16 cellular contexts compared by ENCODE assay signal in the genomic region with DNA sequence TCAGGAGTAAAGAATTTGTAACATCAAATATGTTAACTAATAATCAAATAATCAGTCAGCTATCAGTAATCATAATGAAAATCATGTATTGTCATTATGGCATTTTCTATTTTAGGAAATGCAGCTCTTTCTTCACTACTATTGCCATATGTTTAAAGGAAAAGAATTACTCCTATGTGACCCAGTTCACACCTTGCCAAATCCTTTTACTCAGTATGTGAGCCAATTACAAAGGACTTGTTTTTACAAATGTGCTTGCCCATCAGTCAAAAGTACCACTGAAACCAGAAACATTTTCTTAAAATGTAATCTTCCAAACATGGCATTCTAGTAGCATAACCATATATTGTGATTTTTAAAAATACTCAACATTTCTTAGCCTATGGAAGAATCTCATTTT.
A peak's percentile ranks its signal among the peaks of the same experiment; 100 is the strongest.
DNase-seq lines count a peak whose midpoint lies in the region; ATAC-seq and TF ChIP-seq lines count a peak whose summit lies in the region.
"Had no signal": no experiment of that assay in that cellular context is flagged by ENCODE, and none has a peak within 500 bp of the region (broad histone marks: within the 10 kb centered on the region; RNA-seq: fewer than 3 reads in every experiment).

No MANE protein-coding gene starts in this region.

- peaks cover 3 to 5% of the 10 kb centered on the region in 2 donors for H3K9me3 Mint-ChIP-seq in activated T-cell treated with anti-CD3 and anti-CD28 coated beads, Interleukin-2, amount 50 U/mL, for 72 hours
- no peaks in the 10 kb centered on the region for H3K9me3 Mint-ChIP-seq in activated T-helper 17 cell treated with anti-CD3 and anti-CD28 coated beads, Interleukin-2, amount 50 U/mL, for 72 hours
- peaks cover 5% of the 10 kb centered on the region for H3K9me3 Mint-ChIP-seq in activated naive CD8-positive, alpha-beta T cell treated with anti-CD3 and anti-CD28 coated beads, Interleukin-2, amount 50 U/mL, for 24 hours
- H3K9me3 Mint-ChIP-seq: HFFc6 had no signal

- H3K27me3 Mint-ChIP-seq in activated T-cell treated with anti-CD3 and anti-CD28 coated beads, Interleukin-2, amount 50 U/mL, for 72 hours (ENCODE audit: low read depth): no peaks in the 10 kb centered on the region
- no peaks in the 10 kb centered on the region for H3K27me3 Mint-ChIP-seq in activated T-helper 17 cell treated with anti-CD3 and anti-CD28 coated beads, Interleukin-2, amount 50 U/mL, for 72 hours
- H3K27me3 Mint-ChIP-seq in activated naive CD8-positive, alpha-beta T cell treated with anti-CD3 and anti-CD28 coated beads, Interleukin-2, amount 50 U/mL, for 24 hours: no peaks in the 10 kb centered on the region

- TF ChIP-seq CTCF in dorsolateral prefrontal cortex (IDR thresholded peaks at IDR 0.05 in 54 of 56, conservative IDR thresholded peaks at IDR 0.05 in 2 of 56; ENCODE audit: low read depth in 1 of 56, partially characterized antibody in 56 of 56): no peak

- peak overlapping the region in 46 of 59 donors; percentile 1 to 99 (median 70) for H3K27ac ChIP-seq in dorsolateral prefrontal cortex
- H3K27ac ChIP-seq: BLaER1 had no signal

- peak overlapping the region; percentile 0 for H3K27ac Mint-ChIP-seq in activated T-cell treated with anti-CD3 and anti-CD28 coated beads, Interleukin-2, amount 50 U/mL, for 72 hours
- H3K27ac Mint-ChIP-seq in activated T-helper 17 cell treated with anti-CD3 and anti-CD28 coated beads, Interleukin-2, amount 50 U/mL, for 72 hours: peak overlapping the region; percentile 29
- H3K27ac Mint-ChIP-seq in activated naive CD8-positive, alpha-beta T cell treated with anti-CD3 and anti-CD28 coated beads, Interleukin-2, amount 50 U/mL, for 24 hours: no peak overlapping the region
- H3K27ac Mint-ChIP-seq: HFFc6 had no signal

- intact Hi-C loops in dorsolateral prefrontal cortex (cut with DNase I): loop anchor here in 1 of 2 donors (5.0 kb wide), 2 partner anchors 62 to 103 kb away; partner anchors contain the start of genes HINT3 and NCOA7

- ATAC-seq in activated T-cell treated with anti-CD3 and anti-CD28 coated beads, Interleukin-2, amount 50 U/mL, for 72 hours (replicated peaks in 1 of 2): no peak
- ATAC-seq in activated T-helper 17 cell treated with anti-CD3 and anti-CD28 coated beads, Interleukin-2, amount 50 U/mL, for 72 hours (replicated peaks): no peak
- no peak for ATAC-seq in activated naive CD8-positive, alpha-beta T cell treated with anti-CD3 and anti-CD28 coated beads, Interleukin-2, amount 50 U/mL, for 24 hours
- ATAC-seq in HG03460 (IDR thresholded peaks at IDR 0.05; ENCODE audit: unreplicated experiment) (no peak), GM19455 (IDR thresholded peaks at IDR 0.05; ENCODE audit: unreplicated experiment) (no peak)
- ATAC-seq: GM12878 had no signal

- H3K4me3 ChIP-seq in dorsolateral prefrontal cortex: no peak overlapping the region
- H3K4me3 ChIP-seq: BLaER1, GM12878 had no signal

- no peaks in the 10 kb centered on the region for H3K27me3 ChIP-seq in dorsolateral prefrontal cortex
- H3K27me3 ChIP-seq: BLaER1 had no signal

- H3K4me1 Mint-ChIP-seq in activated T-cell treated with anti-CD3 and anti-CD28 coated beads, Interleukin-2, amount 50 U/mL, for 72 hours (ENCODE audit: low read depth): peaks cover 11% of the 10 kb centered on the region
- peaks cover 23% of the 10 kb centered on the region for H3K4me1 Mint-ChIP-seq in activated T-helper 17 cell treated with anti-CD3 and anti-CD28 coated beads, Interleukin-2, amount 50 U/mL, for 72 hours
- peaks cover 10% of the 10 kb centered on the region for H3K4me1 Mint-ChIP-seq in activated naive CD8-positive, alpha-beta T cell treated with anti-CD3 and anti-CD28 coated beads, Interleukin-2, amount 50 U/mL, for 24 hours

- peaks cover 8 to 11% of the 10 kb centered on the region in 2 donors for H3K36me3 Mint-ChIP-seq in activated T-cell treated with anti-CD3 and anti-CD28 coated beads, Interleukin-2, amount 50 U/mL, for 72 hours (ENCODE audit: insufficient read depth in 2 of 2)
- peaks cover 37% of the 10 kb centered on the region for H3K36me3 Mint-ChIP-seq in activated T-helper 17 cell treated with anti-CD3 and anti-CD28 coated beads, Interleukin-2, amount 50 U/mL, for 72 hours (ENCODE audit: low read depth)
- H3K36me3 Mint-ChIP-seq in activated naive CD8-positive, alpha-beta T cell treated with anti-CD3 and anti-CD28 coated beads, Interleukin-2, amount 50 U/mL, for 24 hours (ENCODE audit: low read depth): peaks cover 20% of the 10 kb centered on the region

- H3K4me3 Mint-ChIP-seq in activated T-cell treated with anti-CD3 and anti-CD28 coated beads, Interleukin-2, amount 50 U/mL, for 72 hours: no peak overlapping the region
- no peak overlapping the region for H3K4me3 Mint-ChIP-seq in activated T-helper 17 cell treated with anti-CD3 and anti-CD28 coated beads, Interleukin-2, amount 50 U/mL, for 72 hours
- no peak overlapping the region for H3K4me3 Mint-ChIP-seq in activated naive CD8-positive, alpha-beta T cell treated with anti-CD3 and anti-CD28 coated beads, Interleukin-2, amount 50 U/mL, for 24 hours
- H3K4me3 Mint-ChIP-seq: HFFc6 had no signal

- no peak for DNase-seq in activated T-cell treated with anti-CD3 and anti-CD28 coated beads, Interleukin-2, amount 50 U/mL, for 72 hours
- DNase-seq in activated T-cell treated with anti-CD3 and anti-CD28 coated beads for 4 hours (no peak), dorsolateral prefrontal cortex (no peak)
- no peak for DNase-seq in activated naive CD8-positive, alpha-beta T cell treated with anti-CD3 and anti-CD28 coated beads, Interleukin-2, amount 50 U/mL, for 24 hours
- DNase-seq in stimulated activated naive CD4-positive, alpha-beta T cell treated with Interleukin-2 at 50 U/mL for 16 hours (lab: John Stamatoyannopoulos, UW): no peak
- DNase-seq: 8988T, AML-193, DMS 273 treated with DMSO at 0.1 percent for 48 hours, HCEC 1CT, HFFc6, IMR-90 had no signal
